ENCODE assay signal across 8 cellular contexts in genomic region chr17:40417258-40417608, GRCh38. TPM values are rescaled to one million over a fixed set of nuclear protein-coding genes. Genes with fewer than 3 reads are reported as not detected.
DNase-seq lines count a peak whose midpoint lies in the region; ATAC-seq and TF ChIP-seq lines count a peak whose summit lies in the region.

No MANE protein-coding gene starts in this region.

- H3K4me3 Mint-ChIP-seq in naive thymus-derived CD8-positive, alpha-beta T cell, result peak overlapping the region; percentile 85 to 97 (median 92)

- DNase-seq in GM10248 (ENCODE audit: extremely low spot score) (peak; percentile 38), NCI-H526 treated with DMSO at 0.1 percent for 48 hours (lab: John Stamatoyannopoulos, UW) (peak; percentile 18), choroid plexus epithelial cell (ENCODE audit: low read depth) (peak; percentile 21), kidney glomerular epithelial cell (lab: John Stamatoyannopoulos, UW) (no peak), activated gamma-delta T cell treated with Interleukin-2 at 50 U/mL for 16 hours (no peak), activated gamma-delta T cell (lab: John Stamatoyannopoulos, UW) (no peak)
- no peak for DNase-seq in naive thymus-derived CD8-positive, alpha-beta T cell

- no peaks in the 10 kb centered on the region for H3K4me1 ChIP-seq in HEK293 (ENCODE audit: control insufficient read depth, insufficient read depth, low read length)

- H3K9me3 Mint-ChIP-seq in naive thymus-derived CD8-positive, alpha-beta T cell, result no peaks in the 10 kb centered on the region

- peak in 1 of 2 donors; percentile 2 for ATAC-seq in naive thymus-derived CD8-positive, alpha-beta T cell

- peak; percentile 13 for TF ChIP-seq CTCF in GM10248 (IDR thresholded peaks at IDR 0.05; ENCODE audit: control extremely low read depth, extremely low read depth, low read depth, missing control alignments)
- TF ChIP-seq CTCF in HEK293 (tag by site-specific recombination; IDR thresholded peaks at IDR 0.05), result peak; percentile 44; the same call in 1 of the 2 replicates
- peak; percentile 10 for TF ChIP-seq CTCF in choroid plexus epithelial cell (conservative IDR thresholded peaks at IDR 0.05; ENCODE audit: low read depth, low read length)

- H3K36me3 ChIP-seq in HEK293 (ENCODE audit: control insufficient read depth in 2 of 2, insufficient read depth in 1 of 2, low read length in 2 of 2), result peaks cover 30 to 43% of the 10 kb centered on the region in 2 experiments

- CTCF ChIA-PET in GM10248 (lab: Yijun Ruan, JAX), result interaction anchor here (1.0 to 4.6 kb wide), 16 partner anchors 8 to 198 kb away, joined by 3 to 53 read pairs (median 6); no protein-coding TSS in a partner anchor
- CTCF ChIA-PET in HEK293 (lab: Yijun Ruan, JAX), result interaction anchor here (0.5 to 8.4 kb wide), 11 partner anchors 10 to 1418 kb away, joined by 3 to 84 read pairs (median 6); no protein-coding TSS in a partner anchor

- no peaks in the 10 kb centered on the region for H3K9me3 ChIP-seq in HEK293 (ENCODE audit: control insufficient read depth, insufficient read depth, low read depth, low read length)

- H3K36me3 Mint-ChIP-seq in naive thymus-derived CD8-positive, alpha-beta T cell, result no peaks in the 10 kb centered on the region

- peak overlapping the region in 2 of 10 donors; percentile 28 to 58 for H3K27ac Mint-ChIP-seq in naive thymus-derived CD8-positive, alpha-beta T cell

- H3K4me3 ChIP-seq in HEK293 (ENCODE audit: low read depth, low read length) (peak overlapping the region; percentile 96), choroid plexus epithelial cell (ENCODE audit: low read depth, low read length) (peak overlapping the region; percentile 90)

- H3K27me3 Mint-ChIP-seq in naive thymus-derived CD8-positive, alpha-beta T cell, result peaks cover 0 to 4% (median 0%) of the 10 kb centered on the region in 5 donors

- peak overlapping the region; percentile 94 for H3K27ac ChIP-seq in HEK293 (ENCODE audit: extremely low read depth, low read depth, low read length)

- H3K4me1 Mint-ChIP-seq in naive thymus-derived CD8-positive, alpha-beta T cell, result peaks cover 6 to 27% (median 19%) of the 10 kb centered on the region in 4 donors

- POLR2A ChIA-PET in GM10248 (lab: Yijun Ruan, JAX), result interaction anchor here (0.5 to 1.3 kb wide), 6 partner anchors 12 to 250 kb away, joined by 3 to 6 read pairs (median 4); no protein-coding TSS in a partner anchor
- POLR2A ChIA-PET in HEK293 (lab: Yijun Ruan, JAX), result interaction anchor here (0.7 to 2.1 kb wide), 42 partner anchors 8 to 1369 kb away, joined by 3 to 32 read pairs (median 6); partner anchors contain the start of genes EIF1, IGFBP4 and JUP
- POLR2A ChIA-PET in naive thymus-derived CD8-positive, alpha-beta T cell (lab: Charles Lee), result interaction anchor here (0.6 to 3.2 kb wide), 19 partner anchors 9 to 198 kb away, joined by 3 to 21 read pairs (median 4); partner anchors contain the start of gene IGFBP4

TF ChIP-seq in HEK293, 187 proteins besides CTCF, POLR2A, EP300 and RAD21 (continues in another document):
- TF ChIP-seq ZNF707 (tag by site-specific recombination; IDR thresholded peaks at IDR 0.05) (no peak), ZNF639 (tag by site-specific recombination; IDR thresholded peaks at IDR 0.05) (no peak), ZNF133 (tag by site-specific recombination; IDR thresholded peaks at IDR 0.05) (no peak), ZNF514 (tag by site-specific recombination; IDR thresholded peaks at IDR 0.05) (no peak), SP2 (tag by site-specific recombination; IDR thresholded peaks at IDR 0.05) (no peak), ZNF621 (tag by site-specific recombination; IDR thresholded peaks at IDR 0.05) (no peak), PBX3 (CRISPR knock-in tag; IDR thresholded peaks at IDR 0.05) (no peak), ZBTB11 (tag by site-specific recombination; conservative IDR thresholded peaks at IDR 0.05; ENCODE audit: low read depth) (peak; percentile 31; the same call in 1 of the 2 replicates), ZNF132 (tag by site-specific recombination; IDR thresholded peaks at IDR 0.05; ENCODE audit: borderline replicate concordance) (no peak), ZNF426 (tag by site-specific recombination; IDR thresholded peaks at IDR 0.05) (no peak), INSM2 (tag by site-specific recombination; IDR thresholded peaks at IDR 0.05) (no peak), GLIS1 (tag by site-specific recombination; IDR thresholded peaks at IDR 0.05) (no peak), MYNN (tag by site-specific recombination; IDR thresholded peaks at IDR 0.05; ENCODE audit: borderline replicate concordance) (no peak), ZNF354C (tag by site-specific recombination; IDR thresholded peaks at IDR 0.05; ENCODE audit: borderline replicate concordance, low read depth) (no peak), ZNF341 (tag by site-specific recombination; IDR thresholded peaks at IDR 0.05; ENCODE audit: low read depth) (no peak; the same call in 1 of the 2 replicates), ZFP3 (tag by site-specific recombination; IDR thresholded peaks at IDR 0.05; ENCODE audit: low read depth) (peak; percentile 42; the same call in 1 of the 2 replicates), ZNF2 (tag by site-specific recombination; IDR thresholded peaks at IDR 0.05) (no peak), ZXDB (tag by site-specific recombination; IDR thresholded peaks at IDR 0.05) (0 out of 2 replicates have a peak, but pooled peaks have one; percentile 13), KLF1 (tag by site-specific recombination; IDR thresholded peaks at IDR 0.05) (no peak), ZNF174 (tag by site-specific recombination; IDR thresholded peaks at IDR 0.05) (no peak)

RNA-seq across cellular contexts. Expression of gene TOP2A, which starts 0.5 kb away (rescaled TPM):
- under 1 TPM; 0.41 to 0.81 TPM for total RNA-seq in naive thymus-derived CD8-positive, alpha-beta T cell
- polyA plus RNA-seq in naive thymus-derived CD8-positive, alpha-beta T cell, result under 1 TPM in 1 of 3 donors, not detected in 2; 0.14 TPM

RNA-seq across cellular contexts. Expression of gene IGFBP4, which starts 26.0 kb away (rescaled TPM):
- under 1 TPM; 0.80 to 0.86 TPM for total RNA-seq in naive thymus-derived CD8-positive, alpha-beta T cell
- polyA plus RNA-seq in naive thymus-derived CD8-positive, alpha-beta T cell, result 1 to 10 TPM in 1 of 3 donors, under 1 TPM in 1, not detected in 1; 0.09 to 1.0 TPM

RNA-seq across cellular contexts. Expression of gene GJD3, which starts 52.7 kb away (rescaled TPM):
- not detected for total RNA-seq in naive thymus-derived CD8-positive, alpha-beta T cell
- not detected for polyA plus RNA-seq in naive thymus-derived CD8-positive, alpha-beta T cell

Comparison
In these comparisons a context has a peak if more than half of its experiments do, and no peak if none do; other contexts are left out.
1. DNase-seq: peak in GM10248 (single experiment), NCI-H526 treated with DMSO at 0.1 percent for 48 hours (single experiment) and choroid plexus epithelial cell (single experiment); none in naive thymus-derived CD8-positive, alpha-beta T cell (0 of 10), kidney glomerular epithelial cell (single experiment), activated gamma-delta T cell treated with Interleukin-2 at 50 U/mL for 16 hours (single experiment) and activated gamma-delta T cell (single experiment).
2. Peak in every context shown above with its lines, with median percentiles within 50 percentile points of each other: CTCF ChIP-seq.